In genomic region chr17:1123397-1124237, GRCh38 we compare ENCODE assay signal across 10 cellular contexts. TPM values are rescaled to one million over a fixed set of nuclear protein-coding genes. Genes with fewer than 3 reads are reported as not detected.
A peak's percentile ranks its signal among the peaks of the same experiment; 100 is the strongest.
DNase-seq lines count a peak whose midpoint lies in the region; FAIRE-seq and TF ChIP-seq lines count a peak whose summit lies in the region.
"Had no signal": no experiment of that assay in that cellular context is flagged by ENCODE, and none has a peak within 500 bp of the region (broad histone marks: within the 10 kb centered on the region; RNA-seq: fewer than 3 reads in every experiment).

No MANE protein-coding gene starts in this region.

- H3K4me1 ChIP-seq in astrocyte (ENCODE audit: insufficient read depth, low read length) = peaks cover 16% of the 10 kb centered on the region
- H3K4me1 ChIP-seq in mucosa of rectum (ENCODE audit: control insufficient read depth in 2 of 2, insufficient read depth in 2 of 2, low read length in 2 of 2) = peaks cover 17 to 18% of the 10 kb centered on the region in 2 donors

- 0 out of 2 replicates have a peak overlapping the region, but pooled peaks have one; percentile 13 for H3K4me3 ChIP-seq in Jurkat, Clone E6-1 (ENCODE audit: low read length)
- no peak overlapping the region for H3K4me3 ChIP-seq in astrocyte (ENCODE audit: insufficient read depth, low read depth, low read length)
- H3K4me3 ChIP-seq in mucosa of rectum (ENCODE audit: low read length in 2 of 2) = peak overlapping the region; percentile 27 to 31

- H3K9me3 ChIP-seq in astrocyte (ENCODE audit: insufficient read depth, low read depth, low read length) (no peaks in the 10 kb centered on the region), mucosa of rectum (ENCODE audit: control insufficient read depth in 2 of 2, low read length in 2 of 2) (no peaks in the 10 kb centered on the region)
- H3K9me3 ChIP-seq: neutrophil had no signal

- peaks cover 2% of the 10 kb centered on the region for H3K27me3 Mint-ChIP-seq in astrocyte (ENCODE audit: low read depth, unreplicated experiment)

- H3K27me3 ChIP-seq in astrocyte (ENCODE audit: insufficient read depth, low read length) = no peaks in the 10 kb centered on the region
- no peaks in the 10 kb centered on the region for H3K27me3 ChIP-seq in mucosa of rectum (ENCODE audit: control insufficient read depth in 2 of 2, insufficient read depth in 2 of 2, low read length in 2 of 2)
- H3K27me3 ChIP-seq: neutrophil had no signal

- H3K79me2 ChIP-seq in astrocyte (ENCODE audit: insufficient read depth, low read length) = no peaks in the 10 kb centered on the region

- H3K36me3 Mint-ChIP-seq in astrocyte (ENCODE audit: low read depth, unreplicated experiment) = peaks cover 9% of the 10 kb centered on the region

- peak overlapping the region; percentile 75 for H3K4me2 ChIP-seq in astrocyte (ENCODE audit: low read length)

- H3K4me1 Mint-ChIP-seq in astrocyte (ENCODE audit: low read depth, unreplicated experiment) = peaks cover 5% of the 10 kb centered on the region

- H3K9ac ChIP-seq in astrocyte (ENCODE audit: low read length) = no peak overlapping the region
- peak overlapping the region in 1 of 2 donors; percentile 50 for H3K9ac ChIP-seq in mucosa of rectum (ENCODE audit: low read depth in 1 of 2, low read length in 2 of 2)

- peak; percentile 86 for DNase-seq in COLO668 (lab: John Stamatoyannopoulos, UW; ENCODE audit: unreplicated experiment)
- DNase-seq in Jurkat, Clone E6-1 (ENCODE audit: low read depth, low spot score) = no peak
- DNase-seq in astrocyte (ENCODE audit: low read depth) = no peak
- DNase-seq in stimulated activated CD4-positive, alpha-beta T cell treated with anti-CD3 and anti-CD28 coated beads, Interleukin-4, amount 100 ng/mL, for 1 hour = no peak
- no peak for DNase-seq in NCI-H1694 treated with DMSO at 0.1 percent for 48 hours (lab: John Stamatoyannopoulos, UW)
- no peak for DNase-seq in kidney glomerular epithelial cell (lab: John Stamatoyannopoulos, UW)
- DNase-seq in stimulated activated CD4-positive, alpha-beta T cell treated with anti-CD3 and anti-CD28 coated beads, Interleukin-4, amount 100 ng/mL, for 4 hours = no peak
- DNase-seq: NCI-H524 treated with DMSO at 0.1 percent for 48 hours had no signal

- H3K27ac Mint-ChIP-seq in astrocyte (ENCODE audit: unreplicated experiment) = no peak overlapping the region

- H3K9me3 Mint-ChIP-seq in astrocyte (ENCODE audit: unreplicated experiment) = no peaks in the 10 kb centered on the region

- no peak overlapping the region for H3K4me3 Mint-ChIP-seq in astrocyte (ENCODE audit: unreplicated experiment)

- TF ChIP-seq CTCF in astrocyte (IDR thresholded peaks at IDR 0.05; ENCODE audit: insufficient read depth, low read depth, low read length) = no peak

- no peak overlapping the region for H2AFZ ChIP-seq in astrocyte (ENCODE audit: low read depth, low read length)

- H4K20me1 ChIP-seq in astrocyte (ENCODE audit: insufficient read depth, low read length) = peaks cover 22% of the 10 kb centered on the region

- no peak for FAIRE-seq in astrocyte (lab: Jason Lieb, UNC)

- H3K36me3 ChIP-seq in astrocyte (ENCODE audit: insufficient read depth, low read length) (no peaks in the 10 kb centered on the region), mucosa of rectum (ENCODE audit: control insufficient read depth in 2 of 2, insufficient read depth in 2 of 2, low read length in 2 of 2) (peaks cover 0 to 3% of the 10 kb centered on the region in 2 donors)
- H3K36me3 ChIP-seq: neutrophil had no signal

- no peak overlapping the region for H3K27ac ChIP-seq in astrocyte (ENCODE audit: low read depth, low read length)
- H3K27ac ChIP-seq in mucosa of rectum (ENCODE audit: low read depth in 2 of 2, low read length in 2 of 2) = peak overlapping the region; percentile 83 to 85
- H3K27ac ChIP-seq: neutrophil had no signal

RNA-seq across cellular contexts. Expression of gene ABR, which starts 56.2 kb away (rescaled TPM):
- 32.3 TPM for polyA plus RNA-seq in Jurkat, Clone E6-1 (2012; ENCODE audit: insufficient read depth, insufficient read length)
- 70.9 and 85.0 TPM in 2 replicates for total RNA-seq in astrocyte
